ENCODE assay signal across 1 cellular context in genomic region chr15:74383695-74384565, GRCh38.
A peak's percentile ranks its signal among the peaks of the same experiment; 100 is the strongest.
TF ChIP-seq lines count a peak whose summit lies in the region.

No MANE protein-coding gene starts in this region.

TF ChIP-seq in K562, 482 proteins besides CTCF, POLR2A, EP300 and RAD21 (continued from another document and continues in another):
- TF ChIP-seq ZNF407 (IDR thresholded peaks at IDR 0.05; ENCODE audit: low read depth) (no peak), CHD7 (IDR thresholded peaks at IDR 0.05; ENCODE audit: low read depth, low read length) (no peak), JUND (IDR thresholded peaks at IDR 0.05; ENCODE audit: borderline replicate concordance, low read depth, low read length) (peak; percentile 9; the same call in 1 of the 2 replicates), JUND (tag; IDR thresholded peaks at IDR 0.05; ENCODE audit: borderline replicate concordance, low read depth, low read length) (no peak), SLC30A9 (CRISPR knock-in tag; IDR thresholded peaks at IDR 0.05) (no peak), HDGF (IDR thresholded peaks at IDR 0.05) (no peak), E2F1 (CRISPR knock-in tag; IDR thresholded peaks at IDR 0.05) (no peak), ZSCAN32 (CRISPR knock-in tag; IDR thresholded peaks at IDR 0.05) (no peak), MLLT1 (IDR thresholded peaks at IDR 0.05) (no peak), ATF1 (CRISPR knock-in tag; IDR thresholded peaks at IDR 0.05) (no peak), ATF1 (tag; IDR thresholded peaks at IDR 0.05) (0 out of 2 replicates have a peak, but pooled peaks have one; percentile 26), ZNF444 (CRISPR knock-in tag; IDR thresholded peaks at IDR 0.05) (no peak), NR2F6 (CRISPR knock-in tag; IDR thresholded peaks at IDR 0.05) (no peak), SMAD4 (CRISPR knock-in tag; conservative IDR thresholded peaks at IDR 0.05) (0 out of 2 replicates have a peak, but pooled peaks have one; percentile 25), ZNF23 (CRISPR knock-in tag; IDR thresholded peaks at IDR 0.05) (no peak), EGR1 (conservative IDR thresholded peaks at IDR 0.05) (peak; percentile 63), GTF3C2 (IDR thresholded peaks at IDR 0.05; ENCODE audit: borderline replicate concordance, extremely low read depth, insufficient read length) (no peak), NCOR1 (IDR thresholded peaks at IDR 0.05) (no peak), ATF7 (IDR thresholded peaks at IDR 0.05) (0 out of 2 replicates have a peak, but pooled peaks have one; percentile 15), ARID2 (IDR thresholded peaks at IDR 0.05) (0 out of 2 replicates have a peak, but pooled peaks have one; percentile 54), TRIM28 (IDR thresholded peaks at IDR 0.05) (no peak), CBFB (CRISPR knock-in tag; IDR thresholded peaks at IDR 0.05) (no peak), NFIC (IDR thresholded peaks at IDR 0.05) (peak; percentile 85), STAT5A (IDR thresholded peaks at IDR 0.05; ENCODE audit: borderline replicate concordance, low read length) (no peak), ETV1 (tag; conservative IDR thresholded peaks at IDR 0.05; ENCODE audit: low read depth) (no peak), ZBTB7A (IDR thresholded peaks at IDR 0.05; ENCODE audit: borderline replicate concordance, control insufficient read depth, low read depth, low read length) (0 out of 2 replicates have a peak, but pooled peaks have one; percentile 27), XRCC4 (IDR thresholded peaks at IDR 0.05; ENCODE audit: extremely low read depth, insufficient read depth, insufficient read length) (no peak), CREM (IDR thresholded peaks at IDR 0.05; ENCODE audit: low read depth) (peak; percentile 67), TFAP4 (CRISPR knock-in tag; IDR thresholded peaks at IDR 0.05; ENCODE audit: borderline replicate concordance) (no peak; the same call in 1 of the 2 replicates), HSF4 (CRISPR knock-in tag; IDR thresholded peaks at IDR 0.05; ENCODE audit: borderline replicate concordance) (no peak)
